2 cellular contexts compared by ENCODE assay signal in genomic region chr4:71126719-71127118, GRCh38.
TF ChIP-seq lines count a peak whose summit lies in the region.

No MANE protein-coding gene starts in this region.

TF ChIP-seq in SK-N-SH, 30 proteins besides CTCF, POLR2A, EP300 and RAD21 (continued from another document):
- TF ChIP-seq GATA2 (CRISPR knock-in tag; IDR thresholded peaks at IDR 0.05) (no peak), RCOR1 (IDR thresholded peaks at IDR 0.05; ENCODE audit: low read length) (no peak), ZBTB33 (IDR thresholded peaks at IDR 0.05; ENCODE audit: borderline replicate concordance, low read depth) (no peak), TCF12 (IDR thresholded peaks at IDR 0.05) (peak; percentile 43; the same call in 1 of the 2 replicates), SIN3A (IDR thresholded peaks at IDR 0.05; ENCODE audit: borderline replicate concordance, low read depth, low read length) (no peak), GABPA (IDR thresholded peaks at IDR 0.05; ENCODE audit: low read depth) (no peak), FOSL2 (IDR thresholded peaks at IDR 0.05; ENCODE audit: borderline replicate concordance, low read depth) (peak; percentile 59; the same call in 1 of the 2 replicates), FOXM1 (IDR thresholded peaks at IDR 0.05; ENCODE audit: low read depth) (no peak), PBX3 (IDR thresholded peaks at IDR 0.05) (peak; percentile 33; the same call in 1 of the 2 replicates), NRF1 (IDR thresholded peaks at IDR 0.05; ENCODE audit: low read depth, low read length) (no peak), RXRA (IDR thresholded peaks at IDR 0.05; ENCODE audit: borderline replicate concordance, low read depth) (peak; percentile 41; the same call in 1 of the 2 replicates), USF1 (IDR thresholded peaks at IDR 0.05; ENCODE audit: borderline replicate concordance, low read depth) (no peak), FOXJ3 (CRISPR knock-in tag; IDR thresholded peaks at IDR 0.05) (no peak), JUND (IDR thresholded peaks at IDR 0.05) (peak; percentile 47)

TF ChIP-seq in SK-N-SH treated with all-trans-retinoic acid at 6 μM for 48 hours, 23 proteins besides CTCF, POLR2A, EP300 and RAD21 (continued from another document):
- TF ChIP-seq CSRNP3 (CRISPR knock-in tag; IDR thresholded peaks at IDR 0.05): no peak
- no peak for TF ChIP-seq ISL1 (CRISPR knock-in tag; IDR thresholded peaks at IDR 0.05)
- no peak for TF ChIP-seq ESRRG (CRISPR knock-in tag; IDR thresholded peaks at IDR 0.05)
- TF ChIP-seq RARB (CRISPR knock-in tag; IDR thresholded peaks at IDR 0.05): no peak
- TF ChIP-seq ZC3H10 (CRISPR knock-in tag; IDR thresholded peaks at IDR 0.05): no peak
- no peak for TF ChIP-seq PPARA (CRISPR knock-in tag; IDR thresholded peaks at IDR 0.05; ENCODE audit: borderline replicate concordance)
